ENCODE assay signal across 25 cellular contexts in the genomic region with DNA sequence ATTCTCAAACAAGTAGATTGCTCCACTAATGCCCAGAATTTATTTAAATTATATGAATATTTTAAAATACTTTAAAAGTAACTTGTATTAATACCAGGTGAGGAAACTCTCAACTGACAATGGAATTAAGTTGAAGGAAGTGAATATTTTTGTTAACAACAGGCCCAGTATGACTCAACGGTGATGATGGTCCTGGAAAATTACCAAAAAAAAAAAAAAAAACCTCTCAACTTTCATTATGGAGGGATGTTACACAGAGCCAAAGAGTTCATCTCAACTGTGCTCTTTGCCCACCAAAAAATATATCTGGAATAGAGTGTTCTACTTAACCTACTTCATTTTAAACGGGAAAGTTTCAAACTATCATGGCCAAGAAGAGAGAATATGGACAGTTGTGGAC. TPM values are rescaled to one million over a fixed set of nuclear protein-coding genes. Genes with fewer than 3 reads are reported as not detected.
DNase-seq lines count a peak whose midpoint lies in the region; ATAC-seq, FAIRE-seq and TF ChIP-seq lines count a peak whose summit lies in the region.
"Had no signal": no experiment of that assay in that cellular context is flagged by ENCODE, and none has a peak within 500 bp of the region (broad histone marks: within the 10 kb centered on the region; RNA-seq: fewer than 3 reads in every experiment).

No MANE protein-coding gene starts in this region.

- no peak overlapping the region for H3K9ac ChIP-seq in Karpas-422 (ENCODE audit: low read length)

- ATAC-seq in GM19023 (IDR thresholded peaks at IDR 0.05; ENCODE audit: unreplicated experiment), result no peak
- ATAC-seq: gastrocnemius medialis; left colon; Right ventricle myocardium inferior; stimulated activated memory B cell treated with anti-CD40 and anti-IgM and Interleukin-4, amounts not matched to agents 10 μg/mL and 1 μg/mL and 100 μg/mL, for 72 hours had no signal

- H3K9me3 ChIP-seq in Karpas-422 (ENCODE audit: low read length), result no peaks in the 10 kb centered on the region
- H3K9me3 ChIP-seq: gastrocnemius medialis, sigmoid colon had no signal

- no peak overlapping the region for H3K4me2 ChIP-seq in Karpas-422 (ENCODE audit: low read depth, low read length, poor library complexity, severe bottlenecking)

- H3K79me2 ChIP-seq in Karpas-422 (ENCODE audit: low read length), result no peaks in the 10 kb centered on the region

- no peaks in the 10 kb centered on the region for H4K20me1 ChIP-seq in Karpas-422 (ENCODE audit: insufficient read depth, low read depth, low read length)

- no peak overlapping the region for H2AFZ ChIP-seq in Karpas-422 (ENCODE audit: low read length)

- H3K4me1 ChIP-seq in Karpas-422 (ENCODE audit: low read length), result no peaks in the 10 kb centered on the region
- H3K4me1 ChIP-seq: gastrocnemius medialis had no signal

- TF ChIP-seq CTCF in bronchial epithelial cell (IDR thresholded peaks at IDR 0.05; ENCODE audit: insufficient read depth, low read length, severe bottlenecking), result no peak

- no peaks in the 10 kb centered on the region for H3K9me2 ChIP-seq in Karpas-422 (replicated peaks; ENCODE audit: insufficient read depth, low read length)

- H3K27me3 ChIP-seq in bronchial epithelial cell (ENCODE audit: control insufficient read depth, insufficient read depth, low read length) (no peaks in the 10 kb centered on the region), Karpas-422 (ENCODE audit: low read length) (no peaks in the 10 kb centered on the region)
- H3K27me3 ChIP-seq: gastrocnemius medialis, sigmoid colon had no signal

- FAIRE-seq in bronchial epithelial cell (lab: Jason Lieb, UNC), result no peak
- FAIRE-seq: GM12892, H54 had no signal

- H3K27ac ChIP-seq in Karpas-422 (ENCODE audit: low read length), result no peak overlapping the region
- H3K27ac ChIP-seq: coronary artery, gastrocnemius medialis, sigmoid colon had no signal

- DNase-seq in Daoy (ENCODE audit: low read depth) (peak; percentile 28), M059J (ENCODE audit: low read depth) (peak; percentile 77), bronchial epithelial cell (ENCODE audit: low read depth) (peak; percentile 67), iris pigment epithelial cell (ENCODE audit: low read depth) (peak; percentile 71), Karpas-422 (no peak), COLO829 (ENCODE audit: low spot score) (no peak)
- no peak for DNase-seq in stimulated activated CD4-positive, alpha-beta T cell treated with anti-CD3 and anti-CD28 coated beads, Interleukin-12 subunit alpha, Interleukin-12 subunit beta, amount 100 ng/mL, for 4 hours
- DNase-seq: ACHN; activated CD4-positive, alpha-beta T cell treated with anti-CD3 and anti-CD28 coated beads, Interleukin-2, amount 10 ng/mL, durations not matched to agents 24 days and 14 days; activated naive CD8-positive, alpha-beta T cell treated with anti-CD3 and anti-CD28 coated beads, Interleukin-2, amount 10 ng/mL, durations not matched to agents 7 days and 5 days; gastrocnemius medialis; left colon; midbrain; NCI-H1417 treated with DMSO at 0.1 percent for 48 hours; NCI-H526 treated with DMSO at 0.1 percent for 48 hours; nephron progenitor cell; posterior cingulate gyrus; sigmoid colon; stimulated activated CD4-positive, alpha-beta T cell treated with anti-CD3 and anti-CD28 coated beads, Interleukin-1b, Interleukin-23, amount 100 ng/mL, for 48 hours had no signal

- no peaks in the 10 kb centered on the region for H3K36me3 ChIP-seq in bronchial epithelial cell (ENCODE audit: control insufficient read depth, insufficient read depth, low read length)
- no peaks in the 10 kb centered on the region for H3K36me3 ChIP-seq in Karpas-422 (ENCODE audit: insufficient read depth, low read length)
- H3K36me3 ChIP-seq: gastrocnemius medialis, sigmoid colon had no signal

- no peak overlapping the region for H3K4me3 ChIP-seq in bronchial epithelial cell (ENCODE audit: low read depth, low read length)
- no peak overlapping the region for H3K4me3 ChIP-seq in Karpas-422 (ENCODE audit: low read length)
- H3K4me3 ChIP-seq: coronary artery, gastrocnemius medialis, sigmoid colon had no signal

RNA-seq across cellular contexts. Expression of a gene that starts 28.3 kb away (rescaled TPM):
- 3.8 and 4.4 TPM in 2 replicates for total RNA-seq in Daoy (2014; rRNA removed; shearing (Covaris generic))
- 58.0 and 76.5 TPM in 2 replicates for total RNA-seq in M059J (2014; rRNA removed; shearing (Covaris generic))
- total RNA-seq in bronchial epithelial cell, result 22.9 and 34.2 TPM in 2 replicates
- not detected in 2 replicates for total RNA-seq in Karpas-422 (2014; rRNA removed; shearing (Covaris generic); ENCODE audit: low replicate concordance)

Comparison
In these comparisons a context has a peak if more than half of its experiments do, and no peak if none do; other contexts are left out.
1. DNase-seq: peak in Daoy (single experiment), M059J (single experiment), bronchial epithelial cell (single experiment) and iris pigment epithelial cell (single experiment); none in stimulated activated CD4-positive, alpha-beta T cell treated with anti-CD3 and anti-CD28 coated beads, Interleukin-12 subunit alpha, Interleukin-12 subunit beta, amount 100 ng/mL, for 4 hours (single experiment), Karpas-422 (single experiment) and COLO829 (single experiment).